ENCODE assay signal across 8 cellular contexts in the genomic region with DNA sequence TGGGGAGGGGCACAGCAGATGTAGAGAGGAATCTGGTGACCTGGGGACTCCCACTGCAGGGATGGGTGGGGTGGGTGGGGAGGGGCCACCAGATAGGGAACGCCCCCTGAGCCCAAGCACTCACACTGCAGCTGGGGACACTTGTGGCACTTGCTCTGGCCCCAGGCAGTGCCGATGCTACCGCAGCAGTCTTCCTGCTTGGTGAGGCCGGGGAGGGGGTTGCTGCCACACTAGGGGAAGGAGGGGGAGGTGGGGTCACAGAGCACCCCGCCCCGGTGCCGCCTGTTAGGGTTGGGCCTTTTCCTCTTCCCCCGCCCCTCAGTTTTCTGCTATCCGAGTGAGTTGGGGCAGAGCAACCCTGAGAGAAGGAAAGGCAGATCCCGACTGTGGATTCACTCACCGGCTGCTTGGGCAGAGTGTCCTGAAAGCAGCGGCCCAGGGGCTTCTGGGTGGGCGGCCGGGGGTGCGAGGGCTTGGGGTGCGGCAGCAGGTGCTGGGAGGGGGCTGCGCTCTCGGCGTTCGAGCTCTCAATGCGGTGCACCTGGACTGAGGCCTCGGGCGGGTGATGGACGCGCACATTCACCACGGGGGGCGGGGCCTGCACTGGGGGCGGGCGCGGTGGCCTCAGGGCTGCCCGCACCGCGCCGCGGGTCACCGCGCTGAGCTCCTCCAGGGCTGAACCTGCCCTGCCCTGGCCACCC. TPM values are rescaled to one million over a fixed set of nuclear protein-coding genes. Genes with fewer than 3 reads are reported as not detected.
A peak's percentile ranks its signal among the peaks of the same experiment; 100 is the strongest.
DNase-seq lines count a peak whose midpoint lies in the region; TF ChIP-seq lines count a peak whose summit lies in the region.

No MANE protein-coding gene starts in this region.

- DNase-seq in NCI-H2107 treated with DMSO at 0.1 percent for 48 hours (lab: John Stamatoyannopoulos, UW; ENCODE audit: unreplicated experiment) (peak; percentile 60), NCI-H2107 (lab: John Stamatoyannopoulos, UW) (no peak), T-helper 9 cell (peak; percentile 67), ecto neural progenitor cell (ENCODE audit: low spot score) (peak; percentile 75), NCI-H226 (no peak), CD14-positive monocyte (ENCODE audit: low spot score) (no peak), NOMO-1 (lab: John Stamatoyannopoulos, UW; ENCODE audit: unreplicated experiment in 2 of 2) (no peak)
- DNase-seq in stimulated activated naive CD4-positive, alpha-beta T cell (lab: John Stamatoyannopoulos, UW) = peak; percentile 78 to 87 (median 82)

- H3K36me3 Mint-ChIP-seq in CD14-positive monocyte = peaks cover 0 to 9% of the 10 kb centered on the region in 2 donors

- H3K9me3 Mint-ChIP-seq in CD14-positive monocyte = peaks cover 0 to 2% (median 0%) of the 10 kb centered on the region in 7 donors

- H3K4me3 Mint-ChIP-seq in CD14-positive monocyte = peak overlapping the region in 1 of 2 donors; percentile 52

- H3K27ac Mint-ChIP-seq in CD14-positive monocyte = no peak overlapping the region

- H3K4me1 Mint-ChIP-seq in CD14-positive monocyte = peaks cover 52% of the 10 kb centered on the region

- TF ChIP-seq CTCF in CD14-positive monocyte (IDR thresholded peaks at IDR 0.05) = no peak

- intact Hi-C loops in CD14-positive monocyte (cut with micrococcal nuclease) = no loop called here

- peaks cover 22 to 26% (median 24%) of the 10 kb centered on the region in 3 donors for H3K27me3 Mint-ChIP-seq in CD14-positive monocyte (ENCODE audit: low read depth in 3 of 3)

RNA-seq across cellular contexts. Expression of a gene that starts 4.7 kb away (rescaled TPM):
- 1 to 10 TPM; 3.4 to 4.6 TPM for polyA plus RNA-seq in CD14-positive monocyte

RNA-seq across cellular contexts. Expression of a gene that starts 16.8 kb away (rescaled TPM):
- polyA plus RNA-seq in CD14-positive monocyte = 10 to 100 TPM; 48.5 to 56.2 TPM

RNA-seq across cellular contexts. Expression of a gene that starts 18.9 kb away (rescaled TPM):
- polyA plus RNA-seq in CD14-positive monocyte = 100 to 1,000 TPM in 1 of 2 donors, 10 to 100 TPM in 1; 70.8 to 139 TPM

RNA-seq across cellular contexts. Expression of a gene that starts 22.4 kb away (rescaled TPM):
- 10 to 100 TPM; 29.6 to 42.6 TPM for polyA plus RNA-seq in CD14-positive monocyte

RNA-seq across cellular contexts. Expression of a gene that starts 28.6 kb away (rescaled TPM):
- 10 to 100 TPM; 18.6 to 29.7 TPM for polyA plus RNA-seq in CD14-positive monocyte

Comparison
In these comparisons a context has a peak if more than half of its experiments do, and no peak if none do; other contexts are left out.
1. DNase-seq: peak in NCI-H2107 treated with DMSO at 0.1 percent for 48 hours (single experiment), T-helper 9 cell (single experiment), ecto neural progenitor cell (single experiment) and stimulated activated naive CD4-positive, alpha-beta T cell (6 of 6); none in NCI-H2107 (single experiment), NCI-H226 (single experiment), CD14-positive monocyte (single experiment) and NOMO-1 (0 of 2).